Comparison of ENCODE assay signal across 1 cellular context in genomic region chr19:45038931-45039893, GRCh38.
A peak's percentile ranks its signal among the peaks of the same experiment; 100 is the strongest.
TF ChIP-seq lines count a peak whose summit lies in the region.

Gene CLASRP (plus strand): TSS chr19:45039045. CDS start chr19:45040213, 1,168 bp downstream.

TF ChIP-seq in K562, 482 proteins besides CTCF, POLR2A, EP300 and RAD21 (continued from another document and continues in another):
- TF ChIP-seq E2F8 (IDR thresholded peaks at IDR 0.05; ENCODE audit: low read depth, partially characterized antibody) (peak; percentile 87), U2AF2 (optimal IDR thresholded peaks at IDR 0.05; ENCODE audit: low read depth, low read length) (no peak), ELF2 (CRISPR knock-in tag; IDR thresholded peaks at IDR 0.05) (0 out of 2 replicates have a peak, but pooled peaks have one; percentile 52), IRF1 (CRISPR knock-in tag; IDR thresholded peaks at IDR 0.05; ENCODE audit: borderline replicate concordance) (no peak), THRB (CRISPR knock-in tag; conservative IDR thresholded peaks at IDR 0.05) (peak; percentile 67; the same call in 1 of the 2 replicates), ZNF518B (CRISPR knock-in tag; IDR thresholded peaks at IDR 0.05) (no peak), ETV6 (IDR thresholded peaks at IDR 0.05; ENCODE audit: borderline replicate concordance in 1 of 2, low read depth in 2 of 2, low read length in 1 of 2) (no peak), ETV6 (CRISPR knock-in tag; IDR thresholded peaks at IDR 0.05; ENCODE audit: borderline replicate concordance) (peak; percentile 61; the same call in 1 of the 2 replicates), CREB1 (IDR thresholded peaks at IDR 0.05) (peak; percentile 69; the same call in 1 of the 2 replicates), CREB1 (CRISPR knock-in tag; IDR thresholded peaks at IDR 0.05) (peak; percentile 66; the same call in 1 of the 2 replicates), ZBTB40 (IDR thresholded peaks at IDR 0.05) (peak; percentile 98), ZBTB40 (CRISPR knock-in tag; IDR thresholded peaks at IDR 0.05) (no peak), ARID1B (IDR thresholded peaks at IDR 0.05) (peak; percentile 45; the same call in 1 of the 2 replicates), ZBTB7A (IDR thresholded peaks at IDR 0.05; ENCODE audit: borderline replicate concordance, control insufficient read depth, low read depth, low read length) (0 out of 2 replicates have a peak, but pooled peaks have one; percentile 17), RFX7 (CRISPR knock-in tag; IDR thresholded peaks at IDR 0.05) (no peak), E2F3 (CRISPR knock-in tag; IDR thresholded peaks at IDR 0.05) (0 out of 2 replicates have a peak, but pooled peaks have one; percentile 20), FOXP4 (CRISPR knock-in tag; IDR thresholded peaks at IDR 0.05; ENCODE audit: borderline replicate concordance) (0 out of 2 replicates have a peak, but pooled peaks have one; percentile 25), CREB3L1 (IDR thresholded peaks at IDR 0.05; ENCODE audit: borderline replicate concordance, low read depth) (0 out of 2 replicates have a peak, but pooled peaks have one; percentile 59), SOX6 (IDR thresholded peaks at IDR 0.05) (0 out of 2 replicates have a peak, but pooled peaks have one; percentile 14), HIVEP1 (CRISPR knock-in tag; IDR thresholded peaks at IDR 0.05) (no peak), ATF7 (IDR thresholded peaks at IDR 0.05) (peak; percentile 72), SPI1 (IDR thresholded peaks at IDR 0.05; ENCODE audit: borderline replicate concordance, low read depth, low read length) (peak; percentile 70; the same call in 1 of the 2 replicates), TCF3 (CRISPR knock-in tag; IDR thresholded peaks at IDR 0.05) (0 out of 2 replicates have a peak, but pooled peaks have one; percentile 16), VEZF1 (CRISPR knock-in tag; IDR thresholded peaks at IDR 0.05) (peak; percentile 92)
